28 cellular contexts compared by ENCODE assay signal in genomic region chr5:76425940-76426339, GRCh38. TPM values are rescaled to one million over a fixed set of nuclear protein-coding genes. Genes with fewer than 3 reads are reported as not detected.
DNase-seq lines count a peak whose midpoint lies in the region; ATAC-seq and TF ChIP-seq lines count a peak whose summit lies in the region.
"Had no signal": no experiment of that assay in that cellular context is flagged by ENCODE, and none has a peak within 500 bp of the region (broad histone marks: within the 10 kb centered on the region; RNA-seq: fewer than 3 reads in every experiment).

No MANE protein-coding gene starts in this region.

- peaks cover 77% of the 10 kb centered on the region in 2 donors for H3K4me1 Mint-ChIP-seq in natural killer cell
- H3K4me1 Mint-ChIP-seq in activated naive CD4-positive, alpha-beta T cell treated with anti-CD3 and anti-CD28 coated beads, Interleukin-2, amount 10 ng/mL, durations not matched to agents 7 days and 5 days = peaks cover 19% of the 10 kb centered on the region

- peak overlapping the region; percentile 77 for H3K27ac ChIP-seq in BLaER1
- peak overlapping the region; percentile 91 for H3K27ac ChIP-seq in HUES48 (ENCODE audit: low read depth, low read length)
- H3K27ac ChIP-seq in ectodermal cell (ENCODE audit: insufficient read depth, low read depth, low read length, poor library complexity, severe bottlenecking) = peak overlapping the region; percentile 63
- no peak overlapping the region for H3K27ac ChIP-seq in colonic mucosa
- H3K27ac ChIP-seq: dorsolateral prefrontal cortex, epithelial cell of prostate, HL-60, upper lobe of right lung had no signal

- no peaks in the 10 kb centered on the region for H3K27me3 Mint-ChIP-seq in natural killer cell (ENCODE audit: low read depth in 2 of 2)
- no peaks in the 10 kb centered on the region for H3K27me3 Mint-ChIP-seq in activated naive CD4-positive, alpha-beta T cell treated with anti-CD3 and anti-CD28 coated beads, Interleukin-2, amount 10 ng/mL, durations not matched to agents 7 days and 5 days
- H3K27me3 Mint-ChIP-seq: activated T-helper 17 cell treated with anti-CD3 and anti-CD28 coated beads, Interleukin-2, amount 50 U/mL, for 72 hours; naive thymus-derived CD4-positive, alpha-beta T cell; progenitor cell of endocrine pancreas had no signal

- H3K4me1 ChIP-seq in BLaER1 (peaks cover 98% of the 10 kb centered on the region), HUES48 (ENCODE audit: control insufficient read depth, insufficient read depth, low read length) (peaks cover 42% of the 10 kb centered on the region), ectodermal cell (ENCODE audit: control insufficient read depth, insufficient read depth, low read length) (peaks cover 24% of the 10 kb centered on the region), colonic mucosa (no peaks in the 10 kb centered on the region)

- H3K4me3 ChIP-seq in BLaER1 (peak overlapping the region; percentile 57), HUES48 (ENCODE audit: low read depth, low read length) (peak overlapping the region; percentile 42; the same call in 1 of the 2 replicates), ectodermal cell (ENCODE audit: insufficient read depth, low read depth, low read length) (no peak overlapping the region), colonic mucosa (no peak overlapping the region)
- H3K4me3 ChIP-seq: dorsolateral prefrontal cortex, upper lobe of right lung had no signal

- H3K36me3 ChIP-seq in BLaER1 (no peaks in the 10 kb centered on the region), HUES48 (ENCODE audit: control insufficient read depth, insufficient read depth, low read length) (no peaks in the 10 kb centered on the region), ectodermal cell (ENCODE audit: control insufficient read depth, insufficient read depth, low read length) (no peaks in the 10 kb centered on the region), colonic mucosa (no peaks in the 10 kb centered on the region)
- H3K36me3 ChIP-seq: upper lobe of right lung had no signal

- H3K9ac ChIP-seq in BLaER1 (peak overlapping the region; percentile 67), HUES48 (ENCODE audit: low read depth, low read length) (0 out of 2 replicates have a peak overlapping the region, but pooled peaks have one; percentile 38), colonic mucosa (ENCODE audit: low read depth in 2 of 2, low read length in 2 of 2) (no peak overlapping the region)

- H3K9me3 ChIP-seq in BLaER1 (no peaks in the 10 kb centered on the region), HUES48 (ENCODE audit: control insufficient read depth, insufficient read depth, low read length) (no peaks in the 10 kb centered on the region), ectodermal cell (ENCODE audit: control insufficient read depth, low read length) (no peaks in the 10 kb centered on the region), colonic mucosa (no peaks in the 10 kb centered on the region)
- H3K9me3 ChIP-seq: Caco-2, upper lobe of right lung had no signal

- WGBS in ectodermal cell, 2 experiments = 80 to 83% methylated on average over 6 of the region's 6 CpGs

- TF ChIP-seq CTCF in natural killer cell (IDR thresholded peaks at IDR 0.05) (no peak), colonic mucosa (IDR thresholded peaks at IDR 0.05) (no peak)

- H3K4me3 Mint-ChIP-seq in natural killer cell = peak overlapping the region; percentile 31
- H3K4me3 Mint-ChIP-seq in activated naive CD4-positive, alpha-beta T cell treated with anti-CD3 and anti-CD28 coated beads, Interleukin-2, amount 10 ng/mL, durations not matched to agents 7 days and 5 days = no peak overlapping the region
- H3K4me3 Mint-ChIP-seq: activated T-helper 17 cell treated with anti-CD3 and anti-CD28 coated beads, Interleukin-2, amount 50 U/mL, for 72 hours; mesothelial cell of epicardium had no signal

- CTCF ChIA-PET in activated naive CD4-positive, alpha-beta T cell treated with anti-CD3 and anti-CD28 coated beads, Interleukin-2, amount 10 ng/mL, durations not matched to agents 7 days and 5 days (lab: Charles Lee) = no interaction called here

- H3K27ac Mint-ChIP-seq in natural killer cell = peak overlapping the region; percentile 47 to 74
- no peak overlapping the region for H3K27ac Mint-ChIP-seq in activated naive CD4-positive, alpha-beta T cell treated with anti-CD3 and anti-CD28 coated beads, Interleukin-2, amount 10 ng/mL, durations not matched to agents 7 days and 5 days
- H3K27ac Mint-ChIP-seq: activated naive CD4-positive, alpha-beta T cell treated with anti-CD3 and anti-CD28 coated beads, Interleukin-2, amount 50 U/mL, for 72 hours; mesothelial cell of epicardium; progenitor cell of endocrine pancreas had no signal

- peak overlapping the region; percentile 87 for H3K4me2 ChIP-seq in BLaER1

- no peaks in the 10 kb centered on the region for H4K20me1 ChIP-seq in BLaER1

- DNase-seq in natural killer cell = no peak
- DNase-seq in HuH-7.5 (ENCODE audit: low spot score) = no peak
- DNase-seq in activated naive CD4-positive, alpha-beta T cell treated with anti-CD3 and anti-CD28 coated beads, Interleukin-2, amount 10 ng/mL, durations not matched to agents 7 days and 5 days = no peak
- no peak for DNase-seq in GM19238 (ENCODE audit: insufficient read length, low spot score)
- no peak for DNase-seq in colonic mucosa
- DNase-seq: activated CD4-positive, alpha-beta T cell treated with anti-CD3 and anti-CD28 coated beads, Interleukin-2, amount 50 U/mL, for 48 hours; activated CD8-positive, alpha-beta memory T cell treated with anti-CD3 and anti-CD28 coated beads, Interleukin-2, amount 50 U/mL, for 4 hours; anterior cingulate cortex; Caco-2; central memory CD4-positive, alpha-beta T cell; dorsolateral prefrontal cortex; IMR-90; naive thymus-derived CD4-positive, alpha-beta T cell; NCI-H1092 treated with DMSO at 0.1 percent for 48 hours; NCI-H2029; NCI-H2227 treated with DMSO at 0.1 percent for 48 hours; NCI-H82; upper lobe of right lung had no signal

- ATAC-seq in natural killer cell = no peak
- ATAC-seq: activated naive CD4-positive, alpha-beta T cell treated with anti-CD3 and anti-CD28 coated beads, Interleukin-2, amount 50 U/mL, for 72 hours; activated T-helper 17 cell treated with anti-CD3 and anti-CD28 coated beads, Interleukin-2, amount 50 U/mL, for 72 hours; HCT116; naive thymus-derived CD4-positive, alpha-beta T cell; upper lobe of right lung had no signal

- no peaks in the 10 kb centered on the region for H3K9me3 Mint-ChIP-seq in natural killer cell
- peaks cover 2% of the 10 kb centered on the region for H3K9me3 Mint-ChIP-seq in activated naive CD4-positive, alpha-beta T cell treated with anti-CD3 and anti-CD28 coated beads, Interleukin-2, amount 10 ng/mL, durations not matched to agents 7 days and 5 days
- H3K9me3 Mint-ChIP-seq: activated naive CD4-positive, alpha-beta T cell treated with anti-CD3 and anti-CD28 coated beads, Interleukin-2, amount 50 U/mL, for 72 hours; activated T-helper 17 cell treated with anti-CD3 and anti-CD28 coated beads, Interleukin-2, amount 50 U/mL, for 72 hours; mesothelial cell of epicardium had no signal

- H3K27me3 ChIP-seq in BLaER1 = no peaks in the 10 kb centered on the region
- no peaks in the 10 kb centered on the region for H3K27me3 ChIP-seq in HUES48 (ENCODE audit: control insufficient read depth, insufficient read depth, low read length)
- H3K27me3 ChIP-seq in ectodermal cell (ENCODE audit: control insufficient read depth, insufficient read depth, low read length, poor library complexity, severe bottlenecking) = no peaks in the 10 kb centered on the region
- no peaks in the 10 kb centered on the region for H3K27me3 ChIP-seq in colonic mucosa
- H3K27me3 ChIP-seq: upper lobe of right lung had no signal

- no peaks in the 10 kb centered on the region for H3K36me3 Mint-ChIP-seq in natural killer cell
- H3K36me3 Mint-ChIP-seq in activated naive CD4-positive, alpha-beta T cell treated with anti-CD3 and anti-CD28 coated beads, Interleukin-2, amount 10 ng/mL, durations not matched to agents 7 days and 5 days = peaks cover 14% of the 10 kb centered on the region
- H3K36me3 Mint-ChIP-seq: mesothelial cell of epicardium had no signal

- intact Hi-C loops in natural killer cell (cut with micrococcal nuclease) = no loop called here
- intact Hi-C loops in colonic mucosa (cut with DNase I) = no loop called here

RNA-seq across cellular contexts. Expression of gene IQGAP2, which starts 22.9 kb away (rescaled TPM):
- polyA plus RNA-seq in ectodermal cell (2013, experiment 1 of 4) = 28.2 TPM
- 31.5 TPM for polyA plus RNA-seq in ectodermal cell (2013, experiment 2 of 4)
- polyA plus RNA-seq in ectodermal cell (2013, experiment 3 of 4) = 31.9 TPM
- 31.8 TPM for polyA plus RNA-seq in ectodermal cell (2013, experiment 4 of 4)
- total RNA-seq in natural killer cell (100 to 1,000 TPM; 172 to 218 (median 207) TPM), colonic mucosa (10 to 100 TPM; 62.2 to 75.6 TPM)

Comparison
In these comparisons a context has a peak if more than half of its experiments do, and no peak if none do; other contexts are left out.
1. H3K4me3 ChIP-seq: peak in BLaER1 (single experiment) and HUES48 (single experiment); none in ectodermal cell (single experiment) and colonic mucosa (single experiment).
2. H3K9ac ChIP-seq: peak in BLaER1 (single experiment) and HUES48 (single experiment); none in colonic mucosa (0 of 2).